8 cellular contexts compared by ENCODE assay signal in genomic region chr17:2749784-2750181, GRCh38. TPM values are rescaled to one million over a fixed set of nuclear protein-coding genes. Genes with fewer than 3 reads are reported as not detected.
DNase-seq lines count a peak whose midpoint lies in the region; ATAC-seq and TF ChIP-seq lines count a peak whose summit lies in the region.

No MANE protein-coding gene starts in this region.

- WGBS in aorta, 2 donors, result 2% methylated on average over 10 to 35 of the region's 35 CpGs

- intact Hi-C loops in Calu3 (cut with micrococcal nuclease; ENCODE audit: unreplicated experiment) (no loop called here), aorta (cut with DNase I) (no loop called here)

- no peaks in the 10 kb centered on the region for H3K36me3 Mint-ChIP-seq in Calu3 (ENCODE audit: insufficient read depth, unreplicated experiment)
- no peaks in the 10 kb centered on the region for H3K36me3 Mint-ChIP-seq in T-helper 2 cell treated with Interferon-gamma antibody and Interleukin-4, amounts not matched to agents 5 μg/mL and 100 μg/mL, for 36 hours (ENCODE audit: low read depth)

- H3K27me3 ChIP-seq in right atrium auricular region (peaks cover 0 to 9% of the 10 kb centered on the region in 2 donors), aorta (ENCODE audit: control insufficient read depth in 1 of 2, insufficient read depth in 2 of 2, low read length in 1 of 2) (no peaks in the 10 kb centered on the region)

- BruUV-seq in Calu3 (replicated peaks; lab: Mats Ljungman, UMichigan), result no TSS peak

- no peak overlapping the region for H3K27ac ChIP-seq in right atrium auricular region
- H3K27ac ChIP-seq in aorta (ENCODE audit: low read depth in 1 of 2, low read length in 2 of 2), result no peak overlapping the region

- H3K9me3 Mint-ChIP-seq in Calu3 (ENCODE audit: low read depth, unreplicated experiment), result no peaks in the 10 kb centered on the region
- H3K9me3 Mint-ChIP-seq in T-helper 2 cell treated with Interferon-gamma antibody and Interleukin-4, amounts not matched to agents 5 μg/mL and 100 μg/mL, for 36 hours, result no peaks in the 10 kb centered on the region

- H3K4me3 ChIP-seq in Jurkat, Clone E6-1 (ENCODE audit: low read length), result no peak overlapping the region
- H3K4me3 ChIP-seq in right atrium auricular region (peak overlapping the region; percentile 2 to 37), aorta (ENCODE audit: low read length in 2 of 2) (no peak overlapping the region)

- DNase-seq in Calu3, result peak; percentile 78
- DNase-seq in Jurkat, Clone E6-1 (ENCODE audit: low read depth, low spot score), result peak; percentile 40
- DNase-seq in T-helper 2 cell treated with Interferon-gamma antibody and Interleukin-4, amounts not matched to agents 5 μg/mL and 100 μg/mL, for 36 hours (ENCODE audit: low spot score), result peak; percentile 77
- peak; percentile 36 for DNase-seq in amniotic stem cell (lab: John Stamatoyannopoulos, UW)
- no peak for DNase-seq in right atrium auricular region (ENCODE audit: low spot score)
- peak; percentile 30 for DNase-seq in renal cortical epithelial cell (ENCODE audit: low read depth)
- peak; percentile 79 to 90 for DNase-seq in aorta

- CTCF ChIA-PET in Calu3 (lab: Charles Lee), result no interaction called here

- no peak overlapping the region for H3K4me3 Mint-ChIP-seq in Calu3 (ENCODE audit: low read depth, unreplicated experiment)
- no peak overlapping the region for H3K4me3 Mint-ChIP-seq in T-helper 2 cell treated with Interferon-gamma antibody and Interleukin-4, amounts not matched to agents 5 μg/mL and 100 μg/mL, for 36 hours

- no peak overlapping the region for H3K27ac Mint-ChIP-seq in Calu3 (ENCODE audit: unreplicated experiment)
- H3K27ac Mint-ChIP-seq in T-helper 2 cell treated with Interferon-gamma antibody and Interleukin-4, amounts not matched to agents 5 μg/mL and 100 μg/mL, for 36 hours, result no peak overlapping the region

- peaks cover 42% of the 10 kb centered on the region for H3K27me3 Mint-ChIP-seq in Calu3 (ENCODE audit: unreplicated experiment)
- H3K27me3 Mint-ChIP-seq in T-helper 2 cell treated with Interferon-gamma antibody and Interleukin-4, amounts not matched to agents 5 μg/mL and 100 μg/mL, for 36 hours (ENCODE audit: low read depth), result peaks cover 47% of the 10 kb centered on the region

- H3K4me1 ChIP-seq in right atrium auricular region (no peaks in the 10 kb centered on the region), aorta (ENCODE audit: control insufficient read depth in 1 of 2, insufficient read depth in 2 of 2, low read length in 2 of 2) (no peaks in the 10 kb centered on the region)

- ATAC-seq in aorta (ENCODE audit: low FRiP score) (peak; percentile 89), GM21529 (IDR thresholded peaks at IDR 0.05; ENCODE audit: unreplicated experiment) (no peak)

- TF ChIP-seq CTCF in Calu3 (IDR thresholded peaks at IDR 0.05; ENCODE audit: unreplicated experiment) (no peak), right atrium auricular region (IDR thresholded peaks at IDR 0.05) (peak in 1 of 2 donors; percentile 26)

- H3K4me1 Mint-ChIP-seq in Calu3 (ENCODE audit: low read depth, unreplicated experiment), result no peaks in the 10 kb centered on the region
- H3K4me1 Mint-ChIP-seq in T-helper 2 cell treated with Interferon-gamma antibody and Interleukin-4, amounts not matched to agents 5 μg/mL and 100 μg/mL, for 36 hours (ENCODE audit: low read depth), result no peaks in the 10 kb centered on the region

- H3K36me3 ChIP-seq in right atrium auricular region, result no peaks in the 10 kb centered on the region
- no peaks in the 10 kb centered on the region for H3K36me3 ChIP-seq in aorta (ENCODE audit: control insufficient read depth in 1 of 2, insufficient read depth in 2 of 2, low read length in 1 of 2)

- H3K9me3 ChIP-seq in right atrium auricular region, result no peaks in the 10 kb centered on the region
- no peaks in the 10 kb centered on the region for H3K9me3 ChIP-seq in aorta (ENCODE audit: control insufficient read depth, low read length)

RNA-seq across cellular contexts. Expression of gene CCDC92B, which starts 0.3 kb away (rescaled TPM):
- 0.15 TPM in 1 of 2 replicates, not detected in the other for total RNA-seq in Calu3 (2022)
- polyA plus RNA-seq in Jurkat, Clone E6-1 (2012; ENCODE audit: insufficient read depth, insufficient read length), result not detected
- not detected for total RNA-seq in right atrium auricular region
- total RNA-seq in renal cortical epithelial cell, result not detected in 2 replicates
- total RNA-seq in aorta, result under 1 TPM in 1 of 2 donors, not detected in 1; 0.18 TPM
- not detected for polyA plus RNA-seq in aorta

RNA-seq across cellular contexts. Expression of gene CLUH, which starts 38.2 kb away (rescaled TPM):
- 103 and 113 TPM in 2 replicates for total RNA-seq in Calu3 (2022)
- 50.4 TPM for polyA plus RNA-seq in Jurkat, Clone E6-1 (2012; ENCODE audit: insufficient read depth, insufficient read length)
- 100 to 1,000 TPM in 1 of 2 donors, 10 to 100 TPM in 1; 94.4 to 126 TPM for total RNA-seq in right atrium auricular region
- total RNA-seq in renal cortical epithelial cell, result 55.4 and 115 TPM in 2 replicates
- 10 to 100 TPM; 33.5 to 35.1 TPM for total RNA-seq in aorta
- polyA plus RNA-seq in aorta, result 10 to 100 TPM; 17.3 to 23.6 TPM

RNA-seq across cellular contexts. Expression of gene RAP1GAP2, which starts 46.5 kb away (rescaled TPM):
- 28.9 and 38.4 TPM in 2 replicates for total RNA-seq in Calu3 (2022)
- 8.0 TPM for polyA plus RNA-seq in Jurkat, Clone E6-1 (2012; ENCODE audit: insufficient read depth, insufficient read length)
- total RNA-seq in right atrium auricular region, result 10 to 100 TPM; 22.4 to 32.9 TPM
- 11.1 and 15.9 TPM in 2 replicates for total RNA-seq in renal cortical epithelial cell
- 1 to 10 TPM; 6.1 to 7.7 TPM for total RNA-seq in aorta
- polyA plus RNA-seq in aorta, result 1 to 10 TPM; 2.0 to 2.4 TPM

Comparison
In these comparisons a context has a peak if more than half of its experiments do, and no peak if none do; other contexts are left out.
1. H3K4me3 ChIP-seq: peak in right atrium auricular region (2 of 2); none in Jurkat, Clone E6-1 (single experiment) and aorta (0 of 2).